9 cellular contexts compared by ENCODE assay signal in genomic region chr22:35430897-35431322, GRCh38. TPM values are rescaled to one million over a fixed set of nuclear protein-coding genes. Genes with fewer than 3 reads are reported as not detected.
DNase-seq lines count a peak whose midpoint lies in the region; ATAC-seq, FAIRE-seq and TF ChIP-seq lines count a peak whose summit lies in the region.
"Had no signal": no experiment of that assay in that cellular context is flagged by ENCODE, and none has a peak within 500 bp of the region (broad histone marks: within the 10 kb centered on the region; RNA-seq: fewer than 3 reads in every experiment).

No MANE protein-coding gene starts in this region.

- peaks cover 2% of the 10 kb centered on the region for H3K4me1 Mint-ChIP-seq in CD8-positive, alpha-beta T cell (ENCODE audit: low read depth)

- no peak for FAIRE-seq in HTR-8/SVneo (lab: Jason Lieb, UNC)

- peaks cover 2% of the 10 kb centered on the region for H3K9me3 Mint-ChIP-seq in CD8-positive, alpha-beta T cell

- no peaks in the 10 kb centered on the region for H3K27me3 Mint-ChIP-seq in CD8-positive, alpha-beta T cell (ENCODE audit: low read depth)
- H3K27me3 Mint-ChIP-seq: IgD-negative memory B cell had no signal

- no peak for TF ChIP-seq POLR2A in ovary (IDR thresholded peaks at IDR 0.05)

- no peaks in the 10 kb centered on the region for H3K27me3 ChIP-seq in CD8-positive, alpha-beta T cell (ENCODE audit: insufficient read depth, low read length)
- no peaks in the 10 kb centered on the region for H3K27me3 ChIP-seq in ovary

- TF ChIP-seq CTCF in CD8-positive, alpha-beta T cell (IDR thresholded peaks at IDR 0.05): peak; percentile 83
- TF ChIP-seq CTCF in ovary (IDR thresholded peaks at IDR 0.05): peak; percentile 98

- no peak overlapping the region for H3K4me3 ChIP-seq in CD8-positive, alpha-beta T cell (ENCODE audit: low read depth, low read length)
- no peak overlapping the region for H3K4me3 ChIP-seq in ovary

- CTCF ChIA-PET in CD8-positive, alpha-beta T cell (lab: Charles Lee): interaction anchor here (0.6 to 7.8 kb wide), 8 partner anchors 10 to 684 kb away, joined by 3 to 51 read pairs (median 3); no protein-coding TSS in a partner anchor

- peaks cover 4% of the 10 kb centered on the region for H3K9me3 ChIP-seq in CD8-positive, alpha-beta T cell (ENCODE audit: low read length)
- H3K9me3 ChIP-seq in ovary: no peaks in the 10 kb centered on the region

- peak; percentile 84 for ATAC-seq in CD8-positive, alpha-beta T cell

- no peak overlapping the region for H3K4me3 Mint-ChIP-seq in CD8-positive, alpha-beta T cell
- H3K4me3 Mint-ChIP-seq: IgD-negative memory B cell had no signal

- in situ Hi-C loops in SK-MEL-5 (cut with HindIII; ENCODE audit: low pct_unique_long_range_greater_than_20kb, low sequenced_read_pairs): no loop called here

- H3K36me3 ChIP-seq in CD8-positive, alpha-beta T cell (ENCODE audit: insufficient read depth, low read length): no peaks in the 10 kb centered on the region
- H3K36me3 ChIP-seq in ovary: no peaks in the 10 kb centered on the region

- no peak for TF ChIP-seq EP300 in ovary (IDR thresholded peaks at IDR 0.05)

- POLR2A ChIA-PET in CD8-positive, alpha-beta T cell (lab: Charles Lee): no interaction called here

- peak; percentile 49 to 76 (median 65) for DNase-seq in CD8-positive, alpha-beta T cell
- peak; percentile 77 for DNase-seq in HTR-8/SVneo (ENCODE audit: insufficient read length, low spot score)
- peak; percentile 86 for DNase-seq in SK-MEL-5 (ENCODE audit: low read depth, low spot score)
- peak; percentile 70 for DNase-seq in activated naive CD4-positive, alpha-beta T cell treated with anti-CD3 and anti-CD28 coated beads, Interleukin-2, amount 50 U/mL, for 16 hours
- peak; percentile 31 for DNase-seq in glomerular endothelial cell (ENCODE audit: extremely low read depth, low read depth, low spot score)
- peak; percentile 89 to 95 (median 94) for DNase-seq in ovary
- DNase-seq in superior temporal gyrus (ENCODE audit: extremely low spot score): peak; percentile 86
- no peak for DNase-seq in NK-92 (lab: John Stamatoyannopoulos, UW; ENCODE audit: unreplicated experiment)

- no peaks in the 10 kb centered on the region for H3K4me1 ChIP-seq in CD8-positive, alpha-beta T cell (ENCODE audit: insufficient read depth, low read length)
- no peaks in the 10 kb centered on the region for H3K4me1 ChIP-seq in ovary (ENCODE audit: insufficient read depth)

- no peak overlapping the region for H3K27ac Mint-ChIP-seq in CD8-positive, alpha-beta T cell

- WGBS in ovary, 3 donors: 3 to 4% (median 4%) methylated on average over 14 of the region's 14 CpGs

- no peak overlapping the region for H3K27ac ChIP-seq in CD8-positive, alpha-beta T cell (ENCODE audit: low read depth, low read length)
- H3K27ac ChIP-seq in ovary: peak overlapping the region in 1 of 2 donors; percentile 33

- intact Hi-C loops in CD8-positive, alpha-beta T cell (cut with DNase I, micrococcal nuclease): loop anchor here (1.0 to 10.0 kb wide), 5 partner anchors 152 to 693 kb away; no protein-coding TSS in a partner anchor
- intact Hi-C loops in ovary (cut with DNase I): loop anchor here (2.0 to 10.0 kb wide), 6 partner anchors 151 to 694 kb away; partner anchors contain the start of gene MB (in 1 of the 4)

- H3K36me3 Mint-ChIP-seq in CD8-positive, alpha-beta T cell: peaks cover 29% of the 10 kb centered on the region

RNA-seq across cellular contexts. Expression of gene MCM5, which starts 31.0 kb away (rescaled TPM):
- 10 to 100 TPM; 29.3 to 32.0 TPM for total RNA-seq in CD8-positive, alpha-beta T cell
- total RNA-seq in SK-MEL-5 (2014; rRNA removed; shearing (Covaris generic)): 64.2 TPM in 2 replicates
- 70.1 and 103 TPM in 2 replicates for polyA plus RNA-seq in SK-MEL-5 (2015; cell fraction: cytosol; rRNA removed)
- polyA plus RNA-seq in SK-MEL-5 (2015; cell fraction: nucleus; rRNA removed): 131 TPM in 2 replicates
- 33.6 and 37.1 TPM in 2 replicates for total RNA-seq in glomerular endothelial cell
- 10 to 100 TPM; 20.8 to 42.0 (median 39.1) TPM for total RNA-seq in ovary
- polyA plus RNA-seq in ovary: 10 to 100 TPM in 1 of 2 donors, 1 to 10 TPM in 1; 6.6 to 42.5 TPM

RNA-seq across cellular contexts. Expression of gene HMOX1, which starts 50.0 kb away (rescaled TPM):
- total RNA-seq in CD8-positive, alpha-beta T cell: under 1 TPM; 0.52 to 0.83 TPM
- total RNA-seq in SK-MEL-5 (2014; rRNA removed; shearing (Covaris generic)): 45.3 and 49.0 TPM in 2 replicates
- 89.0 and 109 TPM in 2 replicates for polyA plus RNA-seq in SK-MEL-5 (2015; cell fraction: cytosol; rRNA removed)
- 26.1 and 29.0 TPM in 2 replicates for polyA plus RNA-seq in SK-MEL-5 (2015; cell fraction: nucleus; rRNA removed)
- total RNA-seq in glomerular endothelial cell (60.6 and 176 TPM in 2 replicates), ovary (100 to 1,000 TPM in 1 of 7 donors, 10 to 100 TPM in 6; 45.0 to 101 (median 55.6) TPM)
- 100 to 1,000 TPM in 1 of 2 donors, 10 to 100 TPM in 1; 71.4 to 243 TPM for polyA plus RNA-seq in ovary

Comparison
In these comparisons a context has a peak if more than half of its experiments do, and no peak if none do; other contexts are left out.
1. RNA of gene HMOX1, which starts 50.0 kb away (total RNA-seq): 60.6 to 176 TPM in glomerular endothelial cell, 45.0 to 101 TPM in ovary and 45.3 to 49.0 TPM in SK-MEL-5; 0.52 to 0.83 TPM in CD8-positive, alpha-beta T cell; every median in the first group is over 10 times any median in the second.